ENCODE assay signal across 9 cellular contexts in the genomic region with DNA sequence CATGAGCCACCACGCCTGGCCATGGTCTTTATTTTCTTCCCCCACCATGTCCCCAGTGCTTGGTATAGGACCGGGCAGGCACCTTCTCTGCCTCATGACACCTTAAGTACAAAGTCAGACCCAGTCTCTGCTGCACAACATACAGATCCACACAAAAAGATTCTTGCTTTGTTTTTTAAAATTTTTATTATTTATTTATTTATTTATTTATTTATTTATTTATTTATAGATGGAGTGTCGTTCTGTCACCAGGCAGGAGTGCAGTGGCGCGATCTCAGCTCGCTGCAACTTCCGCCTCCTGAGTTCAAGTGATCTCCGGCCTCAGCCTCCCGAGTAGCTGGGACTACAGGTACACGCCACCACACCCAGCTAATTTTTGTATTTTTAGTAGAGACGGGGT. TPM values are rescaled to one million over a fixed set of nuclear protein-coding genes. Genes with fewer than 3 reads are reported as not detected.
"Had no signal": no experiment of that assay in that cellular context is flagged by ENCODE, and none has a peak within 500 bp of the region (broad histone marks: within the 10 kb centered on the region; RNA-seq: fewer than 3 reads in every experiment).

No MANE protein-coding gene starts in this region.

- DNase-seq: GOT3, H7, Kasumi-1, KG1 had no signal

- H3K4me3 ChIP-seq: HAP-1 had no signal

- H3K27ac ChIP-seq: HL-60 had no signal

- ATAC-seq: HCT116, HepG2 had no signal

- H3K36me3 ChIP-seq: HAP-1 had no signal

- H3K9me3 ChIP-seq: HAP-1 had no signal

RNA-seq across cellular contexts. Expression of a gene that starts 23.4 kb away (rescaled TPM):
- total RNA-seq: H7, HepG2 had no signal
- polyA plus RNA-seq: IgD-negative memory B cell had no signal
